12 cellular contexts compared by ENCODE assay signal in genomic region chr1:12201343-12202189, GRCh38. TPM values are rescaled to one million over a fixed set of nuclear protein-coding genes. Genes with fewer than 3 reads are reported as not detected.
DNase-seq lines count a peak whose midpoint lies in the region; ATAC-seq and TF ChIP-seq lines count a peak whose summit lies in the region.
"Had no signal": no experiment of that assay in that cellular context is flagged by ENCODE, and none has a peak within 500 bp of the region (broad histone marks: within the 10 kb centered on the region; RNA-seq: fewer than 3 reads in every experiment).

No MANE protein-coding gene starts in this region.

- no peaks in the 10 kb centered on the region for H3K4me1 ChIP-seq in mucosa of descending colon (ENCODE audit: low read depth)
- H3K4me1 ChIP-seq: gastrocnemius medialis had no signal

- CTCF ChIA-PET in activated CD8-positive, alpha-beta memory T cell treated with anti-CD3 and anti-CD28 coated beads, Interleukin-2, amount 10 ng/mL, durations not matched to agents 7 days and 5 days (lab: Charles Lee) = interaction anchor here (0.6 to 16.4 kb wide), 5 partner anchors 8 to 79 kb away, joined by 3 to 296 read pairs (median 4); no protein-coding TSS in a partner anchor

- no peaks in the 10 kb centered on the region for H3K36me3 ChIP-seq in mucosa of descending colon (ENCODE audit: low read depth)

- peaks cover 57% of the 10 kb centered on the region for H3K4me1 Mint-ChIP-seq in activated CD8-positive, alpha-beta memory T cell treated with anti-CD3 and anti-CD28 coated beads, Interleukin-2, amount 10 ng/mL, durations not matched to agents 7 days and 5 days
- H3K4me1 Mint-ChIP-seq in activated naive CD8-positive, alpha-beta T cell (ENCODE audit: low read depth) = peaks cover 47% of the 10 kb centered on the region

- TF ChIP-seq POLR2A in erythroblast (IDR thresholded peaks at IDR 0.05; ENCODE audit: low read length) = no peak

- H3K27ac Mint-ChIP-seq in activated CD8-positive, alpha-beta memory T cell treated with anti-CD3 and anti-CD28 coated beads, Interleukin-2, amount 10 ng/mL, durations not matched to agents 7 days and 5 days = peak overlapping the region; percentile 81
- peak overlapping the region; percentile 76 for H3K27ac Mint-ChIP-seq in activated naive CD8-positive, alpha-beta T cell

- no peak overlapping the region for H3K4me3 ChIP-seq in mucosa of descending colon
- H3K4me3 ChIP-seq: gastrocnemius medialis had no signal

- peak; percentile 62 for ATAC-seq in activated CD8-positive, alpha-beta memory T cell treated with anti-CD3 and anti-CD28 coated beads, Interleukin-2, amount 10 ng/mL, durations not matched to agents 7 days and 5 days
- ATAC-seq in GM19351 (IDR thresholded peaks at IDR 0.05; ENCODE audit: unreplicated experiment) (peak; percentile 50), mucosa of descending colon (no peak)
- ATAC-seq: gastrocnemius medialis had no signal

- H3K36me3 Mint-ChIP-seq in activated CD8-positive, alpha-beta memory T cell treated with anti-CD3 and anti-CD28 coated beads, Interleukin-2, amount 10 ng/mL, durations not matched to agents 7 days and 5 days = peaks cover 39% of the 10 kb centered on the region
- peaks cover 8% of the 10 kb centered on the region for H3K36me3 Mint-ChIP-seq in activated naive CD8-positive, alpha-beta T cell

- DNase-seq in activated CD8-positive, alpha-beta memory T cell treated with anti-CD3 and anti-CD28 coated beads, Interleukin-2, amount 10 ng/mL, durations not matched to agents 7 days and 5 days = no peak
- DNase-seq in activated CD8-positive, alpha-beta memory T cell treated with anti-CD3 and anti-CD28 coated beads, Interleukin-2, amount 50 U/mL, for 4 hours = no peak
- DNase-seq in stimulated activated CD8-positive, alpha-beta memory T cell treated with anti-CD3 and anti-CD28 coated beads, Interleukin-4, amount 100 ng/mL, for 48 hours = peak; percentile 58
- DNase-seq in mucosa of descending colon (no peak), COLO829 (ENCODE audit: low spot score) (no peak), erythroblast (lab: John Stamatoyannopoulos, UW) (no peak)
- DNase-seq: effector CD8-positive, alpha-beta T cell; gastrocnemius medialis; naive B cell; SW 1271 had no signal

- intact Hi-C loops in mucosa of descending colon (cut with DNase I, micrococcal nuclease) = no loop called here

- H3K9me3 ChIP-seq in mucosa of descending colon = no peaks in the 10 kb centered on the region
- H3K9me3 ChIP-seq: gastrocnemius medialis had no signal

- no peaks in the 10 kb centered on the region for H3K9me3 Mint-ChIP-seq in activated CD8-positive, alpha-beta memory T cell treated with anti-CD3 and anti-CD28 coated beads, Interleukin-2, amount 10 ng/mL, durations not matched to agents 7 days and 5 days (ENCODE audit: low read depth)
- no peaks in the 10 kb centered on the region for H3K9me3 Mint-ChIP-seq in activated naive CD8-positive, alpha-beta T cell (ENCODE audit: low read depth)
- H3K9me3 Mint-ChIP-seq: naive B cell had no signal

- no peak overlapping the region for H3K4me3 Mint-ChIP-seq in activated CD8-positive, alpha-beta memory T cell treated with anti-CD3 and anti-CD28 coated beads, Interleukin-2, amount 10 ng/mL, durations not matched to agents 7 days and 5 days
- no peak overlapping the region for H3K4me3 Mint-ChIP-seq in activated naive CD8-positive, alpha-beta T cell

- no peaks in the 10 kb centered on the region for H3K27me3 Mint-ChIP-seq in activated CD8-positive, alpha-beta memory T cell treated with anti-CD3 and anti-CD28 coated beads, Interleukin-2, amount 10 ng/mL, durations not matched to agents 7 days and 5 days
- H3K27me3 Mint-ChIP-seq in activated naive CD8-positive, alpha-beta T cell = no peaks in the 10 kb centered on the region
- H3K27me3 Mint-ChIP-seq: naive B cell had no signal

- no peak for TF ChIP-seq CTCF in mucosa of descending colon (IDR thresholded peaks at IDR 0.05)

RNA-seq across cellular contexts. Expression of gene VPS13D, which starts 28.3 kb away (rescaled TPM):
- 10 to 100 TPM; 34.6 to 38.3 TPM for total RNA-seq in activated CD8-positive, alpha-beta memory T cell treated with anti-CD3 and anti-CD28 coated beads, Interleukin-2, amount 10 ng/mL, durations not matched to agents 7 days and 5 days
- total RNA-seq in mucosa of descending colon = 10 to 100 TPM; 70.1 to 96.6 (median 96.6) TPM

RNA-seq across cellular contexts. Expression of gene TNFRSF1B, which starts 34.8 kb away (rescaled TPM):
- total RNA-seq in activated CD8-positive, alpha-beta memory T cell treated with anti-CD3 and anti-CD28 coated beads, Interleukin-2, amount 10 ng/mL, durations not matched to agents 7 days and 5 days = 100 to 1,000 TPM; 294 to 370 TPM
- total RNA-seq in mucosa of descending colon = 10 to 100 TPM; 20.3 to 39.3 (median 31.6) TPM

Comparison
In these comparisons a context has a peak if more than half of its experiments do, and no peak if none do; other contexts are left out.
1. RNA of gene TNFRSF1B, which starts 34.8 kb away (total RNA-seq): 294 to 370 TPM in activated CD8-positive, alpha-beta memory T cell treated with anti-CD3 and anti-CD28 coated beads, Interleukin-2, amount 10 ng/mL, durations not matched to agents 7 days and 5 days; 20.3 to 39.3 TPM in mucosa of descending colon; every median in the first group is over 4 times any median in the second.